Comparison of ENCODE assay signal across 8 cellular contexts in the genomic region with DNA sequence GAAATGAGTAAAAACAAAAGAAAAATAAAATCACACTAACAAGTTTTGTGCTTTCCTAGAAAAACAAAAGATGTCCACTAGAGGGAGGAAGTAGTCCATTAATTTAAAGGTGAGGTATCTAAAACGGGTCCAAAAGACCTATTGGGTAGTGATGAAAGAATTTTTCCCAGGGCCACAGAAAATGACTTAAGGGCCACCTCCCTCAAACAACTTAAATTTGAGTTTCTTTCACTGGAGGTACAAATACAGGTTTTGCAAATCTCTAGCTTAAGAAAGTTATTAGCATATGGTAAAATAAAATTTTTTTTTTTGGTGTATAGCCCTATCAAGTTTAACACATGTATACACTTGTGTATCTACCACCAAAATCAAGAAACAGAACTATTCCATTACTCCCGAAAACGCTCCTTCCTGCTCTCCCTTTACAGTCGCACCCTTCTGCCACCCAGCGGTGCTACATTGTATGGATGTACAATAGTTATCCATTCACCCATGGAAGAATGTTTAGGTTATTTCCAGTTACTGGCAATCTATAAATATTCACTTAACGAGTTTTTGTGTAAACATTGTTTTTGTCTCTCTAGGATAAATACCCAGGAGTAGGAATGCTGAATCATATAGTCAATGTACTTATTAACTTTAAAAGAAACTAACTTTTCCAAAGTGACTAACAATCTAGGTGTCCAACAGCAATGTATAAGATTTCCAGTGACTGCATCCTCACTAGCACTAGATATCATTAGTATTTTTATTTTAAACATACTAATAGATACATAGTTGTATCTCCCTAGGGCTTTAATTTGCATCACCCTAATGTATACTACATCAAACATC. TPM values are rescaled to one million over a fixed set of nuclear protein-coding genes. Genes with fewer than 3 reads are reported as not detected.
DNase-seq lines count a peak whose midpoint lies in the region; ATAC-seq, FAIRE-seq and TF ChIP-seq lines count a peak whose summit lies in the region.

No MANE protein-coding gene starts in this region.

- no peak for ATAC-seq in aorta (ENCODE audit: low FRiP score)

- CTCF ChIA-PET in AG04449 (lab: Yijun Ruan, JAX): interaction anchor here (0.6 to 5.0 kb wide), 16 partner anchors 9 to 980 kb away, joined by 3 to 36 read pairs (median 6); partner anchors contain the start of gene DEPDC1B
- CTCF ChIA-PET in endothelial cell of umbilical vein (lab: Charles Lee): interaction anchor here (0.7 to 3.0 kb wide), 13 partner anchors 8 to 1466 kb away, joined by 3 to 59 read pairs (median 6); partner anchors contain the start of genes DEPDC1B and ELOVL7

- H3K27ac ChIP-seq in endothelial cell of umbilical vein (ENCODE audit: insufficient read depth, low read depth, low read length): peak overlapping the region; percentile 23
- no peak overlapping the region for H3K27ac ChIP-seq in aorta (ENCODE audit: low read depth in 1 of 2, low read length in 2 of 2)

- 63 to 72% methylated on average over 6 of the region's 6 CpGs for WGBS in aorta, 2 donors

- peak overlapping the region; percentile 46 for H3K4me2 ChIP-seq in endothelial cell of umbilical vein (ENCODE audit: insufficient read depth, low read length)

- peak; percentile 42 for FAIRE-seq in endothelial cell of umbilical vein (lab: Jason Lieb, UNC)

- peaks cover 62% of the 10 kb centered on the region for H3K79me2 ChIP-seq in endothelial cell of umbilical vein (ENCODE audit: control insufficient read depth, insufficient read depth, low read length)

- dilution Hi-C loops in endothelial cell of umbilical vein (cut with MboI; ENCODE audit: extremely low pct_ligation_motif_present, low sequenced_read_pairs): no loop called here

- H4K20me1 ChIP-seq in endothelial cell of umbilical vein (replicated peaks; ENCODE audit: control insufficient read depth, extremely low read depth, insufficient read depth, low read length): no peaks in the 10 kb centered on the region

- TF ChIP-seq POLR2A in endothelial cell of umbilical vein (IDR thresholded peaks at IDR 0.05; ENCODE audit: low read depth, low read length): no peak

- H3K4me1 ChIP-seq in endothelial cell of umbilical vein (ENCODE audit: control insufficient read depth, extremely low read depth, insufficient read depth, low read length) (no peaks in the 10 kb centered on the region), aorta (ENCODE audit: control insufficient read depth in 1 of 2, insufficient read depth in 2 of 2, low read length in 2 of 2) (no peaks in the 10 kb centered on the region)

- peak overlapping the region; percentile 82 for H2AFZ ChIP-seq in endothelial cell of umbilical vein (ENCODE audit: low read depth, low read length)

- no peak for DNase-seq in AG04449 (ENCODE audit: low read depth, low spot score)
- DNase-seq in EL: peak; percentile 51
- DNase-seq in HFF-Myc (ENCODE audit: extremely low read depth, low read depth): peak; percentile 44
- peak; percentile 27 for DNase-seq in NCI-H748 treated with DMSO at 0.1 percent for 48 hours (lab: John Stamatoyannopoulos, UW)
- DNase-seq in endothelial cell of umbilical vein (ENCODE audit: low read depth, low spot score): peak; percentile 70
- no peak for DNase-seq in osteocyte (ENCODE audit: extremely low spot score, unreplicated experiment)
- DNase-seq in aorta: no peak
- no peak for DNase-seq in KG1 (lab: John Stamatoyannopoulos, UW)

- H3K4me3 ChIP-seq in AG04449 (ENCODE audit: low read depth, low read length): no peak overlapping the region
- H3K4me3 ChIP-seq in HFF-Myc (replicated peaks; ENCODE audit: low read depth, low read length): no peak overlapping the region
- H3K4me3 ChIP-seq in endothelial cell of umbilical vein (replicated peaks in 1 of 3; ENCODE audit: insufficient read depth in 1 of 3, low read depth in 1 of 3, low read length in 3 of 3): no peak overlapping the region
- no peak overlapping the region for H3K4me3 ChIP-seq in aorta (ENCODE audit: low read length in 2 of 2)

- H3K9ac ChIP-seq in endothelial cell of umbilical vein (replicated peaks; ENCODE audit: extremely low read depth, insufficient read depth, low read length): no peak overlapping the region

- no TSS peak for BruUV-seq in endothelial cell of umbilical vein (replicated peaks; lab: Mats Ljungman, UMichigan)

- H3K4me1 Mint-ChIP-seq in osteocyte (ENCODE audit: unreplicated experiment): peaks cover 7% of the 10 kb centered on the region

- H3K9me3 Mint-ChIP-seq in osteocyte (ENCODE audit: unreplicated experiment): no peaks in the 10 kb centered on the region

- H3K4me3 Mint-ChIP-seq in osteocyte (ENCODE audit: unreplicated experiment): peak overlapping the region; percentile 19

- H3K27me3 Mint-ChIP-seq in osteocyte (ENCODE audit: unreplicated experiment): no peaks in the 10 kb centered on the region

- no peaks in the 10 kb centered on the region for H3K36me3 Mint-ChIP-seq in osteocyte (ENCODE audit: unreplicated experiment)

- no peaks in the 10 kb centered on the region for H3K27me3 ChIP-seq in endothelial cell of umbilical vein (ENCODE audit: control insufficient read depth in 2 of 2, insufficient read depth in 2 of 2, low read length in 2 of 2)
- H3K27me3 ChIP-seq in aorta (ENCODE audit: control insufficient read depth in 1 of 2, insufficient read depth in 2 of 2, low read length in 1 of 2): no peaks in the 10 kb centered on the region

- TF ChIP-seq CTCF in AG04449 (IDR thresholded peaks at IDR 0.05; ENCODE audit: insufficient read depth, low read length, missing control alignments) (peak; percentile 21), HFF-Myc (IDR thresholded peaks at IDR 0.05; ENCODE audit: low read depth, low read length, missing control alignments) (peak; percentile 34), endothelial cell of umbilical vein (IDR thresholded peaks at IDR 0.05; ENCODE audit: extremely low read depth in 1 of 2, insufficient read depth in 1 of 2, low read depth in 1 of 2, low read length in 2 of 2) (peak; percentile 22), osteocyte (IDR thresholded peaks at IDR 0.05) (peak; percentile 73)

- H3K36me3 ChIP-seq in endothelial cell of umbilical vein (ENCODE audit: control insufficient read depth in 2 of 2, extremely low read depth in 1 of 2, insufficient read depth in 2 of 2, low read length in 2 of 2) (no peaks in the 10 kb centered on the region), aorta (ENCODE audit: control insufficient read depth in 1 of 2, insufficient read depth in 2 of 2, low read length in 1 of 2) (no peaks in the 10 kb centered on the region)

- no peaks in the 10 kb centered on the region for H3K9me3 ChIP-seq in endothelial cell of umbilical vein (replicated peaks; ENCODE audit: control insufficient read depth, insufficient read depth, low read length)
- no peaks in the 10 kb centered on the region for H3K9me3 ChIP-seq in aorta (ENCODE audit: control insufficient read depth, low read length)

- H3K27ac Mint-ChIP-seq in osteocyte (ENCODE audit: unreplicated experiment): peak overlapping the region; percentile 69

- POLR2A ChIA-PET in AG04449 (lab: Yijun Ruan, JAX): no interaction called here
- POLR2A ChIA-PET in endothelial cell of umbilical vein (lab: Charles Lee): no interaction called here

- no peaks in the 10 kb centered on the region for H3K9me1 ChIP-seq in endothelial cell of umbilical vein (replicated peaks; ENCODE audit: control insufficient read depth, extremely low read depth, insufficient read depth, low read length)

- intact Hi-C loops in endothelial cell of umbilical vein (cut with micrococcal nuclease) (loop anchor here (1.0 to 5.0 kb wide), 5 partner anchors 21 to 377 kb away; partner anchors contain the start of genes ERCC8 and NDUFAF2), aorta (cut with DNase I) (no loop called here)

TF ChIP-seq in endothelial cell of umbilical vein, 7 proteins besides CTCF, POLR2A, EP300 and RAD21:
- TF ChIP-seq, protein P1, sequence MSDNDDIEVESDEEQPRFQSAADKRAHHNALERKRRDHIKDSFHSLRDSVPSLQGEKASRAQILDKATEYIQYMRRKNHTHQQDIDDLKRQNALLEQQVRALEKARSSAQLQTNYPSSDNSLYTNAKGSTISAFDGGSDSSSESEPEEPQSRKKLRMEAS (IDR thresholded peaks at IDR 0.05; ENCODE audit: insufficient read depth, insufficient read length): no peak
- no peak for TF ChIP-seq MYC (IDR thresholded peaks at IDR 0.05; ENCODE audit: low read depth, low read length)
- TF ChIP-seq POLR2AphosphoS5 (IDR thresholded peaks at IDR 0.05; ENCODE audit: insufficient read depth, low read depth, low read length): no peak
- no peak for TF ChIP-seq FOS (IDR thresholded peaks at IDR 0.05; ENCODE audit: borderline replicate concordance, insufficient read depth, low read length)
- TF ChIP-seq GATA2 (IDR thresholded peaks at IDR 0.05; ENCODE audit: insufficient read depth, insufficient read length, low read depth, low read length): no peak
- no peak for TF ChIP-seq JUN (IDR thresholded peaks at IDR 0.05; ENCODE audit: borderline replicate concordance, insufficient read depth, insufficient read length, low read depth)
- TF ChIP-seq EZH2 (IDR thresholded peaks at IDR 0.05; ENCODE audit: borderline replicate concordance, low read depth, low read length, severe bottlenecking): no peak

RNA-seq across cellular contexts. Expression of gene DEPDC1B, which starts 21.9 kb away (rescaled TPM):
- total RNA-seq in endothelial cell of umbilical vein: 14.2 and 18.7 TPM in 2 replicates
- polyA plus RNA-seq in endothelial cell of umbilical vein: 5.1 and 6.7 TPM in 2 replicates
- 10.9 and 11.0 TPM in 2 replicates for polyA plus RNA-seq in endothelial cell of umbilical vein (2011; cell fraction: cytosol; rRNA removed)
- polyA plus RNA-seq in endothelial cell of umbilical vein (2011; cell fraction: nucleus; rRNA removed): 13.5 and 16.1 TPM in 2 replicates
- polyA plus RNA-seq in endothelial cell of umbilical vein (2012): 7.0 and 14.3 TPM in 2 replicates
- 14.6 and 19.6 TPM in 2 replicates for polyA minus RNA-seq in endothelial cell of umbilical vein
- 20.2 TPM for polyA minus RNA-seq in endothelial cell of umbilical vein (2011; cell fraction: cytosol; rRNA and poly(A)+ RNA removed)
- polyA minus RNA-seq in endothelial cell of umbilical vein (2011; cell fraction: nucleus; rRNA and poly(A)+ RNA removed): 21.4 and 25.1 TPM in 2 replicates
- 1.7 and 1.9 TPM in 2 replicates for total RNA-seq in osteocyte
- total RNA-seq in aorta: 1 to 10 TPM in 1 of 2 donors, under 1 TPM in 1; 0.48 to 1.3 TPM
- 1 to 10 TPM in 1 of 2 donors, not detected in 1; 2.1 TPM for polyA plus RNA-seq in aorta

Comparison
In these comparisons a context has a peak if more than half of its experiments do, and no peak if none do; other contexts are left out.
1. DNase-seq: peak in EL (single experiment), HFF-Myc (single experiment), NCI-H748 treated with DMSO at 0.1 percent for 48 hours (single experiment) and endothelial cell of umbilical vein (single experiment); none in AG04449 (single experiment), osteocyte (single experiment), aorta (0 of 2) and KG1 (single experiment).
2. CTCF ChIP-seq: peak in every context shown above with its lines; median percentile 73 in osteocyte; 34 in HFF-Myc; 22 in endothelial cell of umbilical vein; 21 in AG04449.